ENCODE assay signal across 10 cellular contexts in the genomic region with DNA sequence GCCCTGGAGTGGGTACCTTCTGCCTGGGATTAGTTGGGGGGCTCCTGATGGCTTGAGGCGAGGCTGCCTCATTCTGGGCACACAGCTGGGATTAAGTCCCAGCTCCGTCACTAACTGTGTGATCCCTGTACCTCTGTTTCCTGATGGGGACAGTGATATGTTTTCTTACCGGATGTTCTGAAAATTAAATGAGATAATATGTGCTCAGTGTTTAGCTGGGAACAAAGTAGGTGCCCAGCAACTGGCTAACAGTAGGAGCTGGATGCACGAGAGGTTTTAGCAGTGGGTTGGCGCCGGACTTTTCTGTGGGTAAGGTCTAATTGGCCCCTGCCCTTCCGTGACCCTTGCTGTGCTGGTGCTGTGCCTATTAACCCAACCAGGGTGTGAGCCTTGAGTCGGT.
"Had no signal": no experiment of that assay in that cellular context is flagged by ENCODE, and none has a peak within 500 bp of the region (broad histone marks: within the 10 kb centered on the region; RNA-seq: fewer than 3 reads in every experiment).

No MANE protein-coding gene starts in this region.

- FAIRE-seq: H1, H54 had no signal

- H3K27ac ChIP-seq: GM23248 had no signal

- H3K9me3 ChIP-seq: HAP-1 had no signal

- H3K9me3 Mint-ChIP-seq: GM23338, H9 had no signal

- H3K36me3 ChIP-seq: HAP-1 had no signal

- H3K4me1 ChIP-seq: HAP-1 had no signal

- DNase-seq: GM23248, GOT3, H7, H9, HCEC 1CT, HFFc6 had no signal

- H3K4me3 ChIP-seq: GM23248, GM23338, HAP-1 had no signal

- H3K27ac Mint-ChIP-seq: GM23338, H9, HFFc6 had no signal

- H3K4me3 Mint-ChIP-seq: GM23338, H9, HFFc6 had no signal

- H3K4me1 Mint-ChIP-seq: GM23338 had no signal
